ENCODE assay signal across 11 cellular contexts in genomic region chr17:69503711-69504110, GRCh38.
DNase-seq lines count a peak whose midpoint lies in the region; ATAC-seq and TF ChIP-seq lines count a peak whose summit lies in the region.
"Had no signal": no experiment of that assay in that cellular context is flagged by ENCODE, and none has a peak within 500 bp of the region (broad histone marks: within the 10 kb centered on the region; RNA-seq: fewer than 3 reads in every experiment).

No MANE protein-coding gene starts in this region.

- H3K79me2 ChIP-seq in smooth muscle cell (ENCODE audit: low read depth), result no peaks in the 10 kb centered on the region

- no peak overlapping the region for H3K4me2 ChIP-seq in smooth muscle cell
- H3K4me2 ChIP-seq: PC-9 had no signal

- 92% methylated on average over 5 of the region's 5 CpGs for WGBS in smooth muscle cell (ENCODE audit: low lambda C conversion rate)

- H3K27me3 ChIP-seq in gastrocnemius medialis (no peaks in the 10 kb centered on the region), foreskin keratinocyte (no peaks in the 10 kb centered on the region), smooth muscle cell (ENCODE audit: low read depth) (no peaks in the 10 kb centered on the region)
- H3K27me3 ChIP-seq: heart left ventricle had no signal

- peaks cover 0 to 6% of the 10 kb centered on the region in 2 donors for H3K36me3 ChIP-seq in gastrocnemius medialis
- H3K36me3 ChIP-seq in smooth muscle cell (ENCODE audit: low read depth), result no peaks in the 10 kb centered on the region
- H3K36me3 ChIP-seq: heart left ventricle had no signal

- in situ Hi-C loops in gastrocnemius medialis (cut with MboI; ENCODE audit: low sequenced_read_pairs in 4 of 4), result no loop called here

- no peaks in the 10 kb centered on the region for H3F3A ChIP-seq in smooth muscle cell (ENCODE audit: low read depth)

- H3K9me3 ChIP-seq in gastrocnemius medialis (no peaks in the 10 kb centered on the region), smooth muscle cell (replicated peaks; ENCODE audit: low read depth) (no peaks in the 10 kb centered on the region)
- H3K9me3 ChIP-seq: heart left ventricle had no signal

- H4K20me1 ChIP-seq in smooth muscle cell (ENCODE audit: low read depth), result no peaks in the 10 kb centered on the region

- ATAC-seq in GM19023 (IDR thresholded peaks at IDR 0.05; ENCODE audit: unreplicated experiment), result peak; percentile 71
- ATAC-seq in HG02571 (IDR thresholded peaks at IDR 0.05; ENCODE audit: unreplicated experiment), result peak; percentile 75
- peak; percentile 79 for ATAC-seq in HG03460 (IDR thresholded peaks at IDR 0.05; ENCODE audit: unreplicated experiment)
- no peak for ATAC-seq in gastrocnemius medialis
- ATAC-seq in foreskin keratinocyte, result no peak
- ATAC-seq: heart left ventricle had no signal

- intact Hi-C loops in gastrocnemius medialis (cut with DNase I; ENCODE audit: low total_unique reads), result loop anchor here (5.0 kb wide), 2 partner anchors 56 to 166 kb away; no protein-coding TSS in a partner anchor

- H3K9ac ChIP-seq in smooth muscle cell (ENCODE audit: low read depth), result no peak overlapping the region

- H3K4me1 ChIP-seq in gastrocnemius medialis, result peaks cover 63 to 64% of the 10 kb centered on the region in 2 donors
- H3K4me1 ChIP-seq in foreskin keratinocyte, result no peaks in the 10 kb centered on the region
- H3K4me1 ChIP-seq in smooth muscle cell (ENCODE audit: low read depth), result peaks cover 8% of the 10 kb centered on the region

- DNase-seq in gastrocnemius medialis (no peak), foreskin keratinocyte (no peak), HT-29 (ENCODE audit: low spot score) (no peak), smooth muscle cell (lab: John Stamatoyannopoulos, UW; ENCODE audit: unreplicated experiment) (no peak)
- DNase-seq: activated CD4-positive, alpha-beta T cell treated with anti-CD3 and anti-CD28 coated beads for 4 hours; heart left ventricle; nephron progenitor cell; PC-9 had no signal

- TF ChIP-seq POLR2A in gastrocnemius medialis (IDR thresholded peaks at IDR 0.05), result peak in 1 of 2 donors; percentile 30

- H3K4me3 ChIP-seq in gastrocnemius medialis (peak overlapping the region in 3 of 4 donors; percentile 51 to 53 (median 52)), smooth muscle cell (no peak overlapping the region)
- H3K4me3 ChIP-seq: heart left ventricle, PC-9 had no signal

- peak overlapping the region; percentile 81 to 93 (median 88) for H3K27ac ChIP-seq in gastrocnemius medialis
- H3K27ac ChIP-seq in foreskin keratinocyte, result no peak overlapping the region
- H3K27ac ChIP-seq in smooth muscle cell (ENCODE audit: low read depth), result no peak overlapping the region
- H3K27ac ChIP-seq: heart left ventricle, PC-9 had no signal

- no peak overlapping the region for H2AFZ ChIP-seq in smooth muscle cell (ENCODE audit: low read depth)
- H2AFZ ChIP-seq: PC-9 had no signal

- TF ChIP-seq CTCF in gastrocnemius medialis (IDR thresholded peaks at IDR 0.05 in 4 of 5, conservative IDR thresholded peaks at IDR 0.05 in 1 of 5), result no peak
- TF ChIP-seq CTCF in foreskin keratinocyte (conservative IDR thresholded peaks at IDR 0.05), result no peak
- no peak for TF ChIP-seq CTCF in smooth muscle cell (IDR thresholded peaks at IDR 0.05; ENCODE audit: borderline replicate concordance, insufficient read depth, poor library complexity, severe bottlenecking)

Comparison
In these comparisons a context has a peak if more than half of its experiments do, and no peak if none do; other contexts are left out.
1. ATAC-seq: peak in GM19023 (single experiment), HG02571 (single experiment) and HG03460 (single experiment); none in gastrocnemius medialis (0 of 2) and foreskin keratinocyte (single experiment).
2. H3K27ac ChIP-seq: peak in gastrocnemius medialis (4 of 4); none in foreskin keratinocyte (single experiment) and smooth muscle cell (single experiment).